ENCODE assay signal across 20 cellular contexts in genomic region chr17:18695143-18695542, GRCh38. TPM values are rescaled to one million over a fixed set of nuclear protein-coding genes. Genes with fewer than 3 reads are reported as not detected.
"Had no signal": no experiment of that assay in that cellular context is flagged by ENCODE, and none has a peak within 500 bp of the region (broad histone marks: within the 10 kb centered on the region; RNA-seq: fewer than 3 reads in every experiment).

No MANE protein-coding gene starts in this region.

RNA-seq across cellular contexts. Expression of gene FBXW10, which starts 48.7 kb away (rescaled TPM):
- total RNA-seq: naive thymus-derived CD8-positive, alpha-beta T cell; natural killer cell treated with Interleukin-12 subunit alpha and Interleukin-12 subunit beta and Interleukin-15 and Interleukin-18, amount 100 ng/mL, for 72 hours; osteocyte; right atrium auricular region; sciatic nerve; skeletal muscle tissue; thoracic aorta; tibial nerve had no signal
- polyA plus RNA-seq: naive thymus-derived CD8-positive, alpha-beta T cell had no signal

RNA-seq across cellular contexts. Expression of gene TBC1D28, which starts 51.0 kb away (rescaled TPM):
- total RNA-seq: naive thymus-derived CD8-positive, alpha-beta T cell; natural killer cell treated with Interleukin-12 subunit alpha and Interleukin-12 subunit beta and Interleukin-15 and Interleukin-18, amount 100 ng/mL, for 72 hours; omental fat pad; osteocyte; pancreas; posterior vena cava; pulmonary artery endothelial cell; right atrium auricular region; sciatic nerve; skeletal muscle tissue; stomach; subcutaneous adipose tissue; temporal lobe; thoracic aorta; thyroid gland; tibial nerve; upper lobe of left lung; ureter; vagina had no signal
- polyA plus RNA-seq: naive thymus-derived CD8-positive, alpha-beta T cell; pancreas; small intestine; stomach had no signal
